Comparison of ENCODE assay signal across 11 cellular contexts in the genomic region with DNA sequence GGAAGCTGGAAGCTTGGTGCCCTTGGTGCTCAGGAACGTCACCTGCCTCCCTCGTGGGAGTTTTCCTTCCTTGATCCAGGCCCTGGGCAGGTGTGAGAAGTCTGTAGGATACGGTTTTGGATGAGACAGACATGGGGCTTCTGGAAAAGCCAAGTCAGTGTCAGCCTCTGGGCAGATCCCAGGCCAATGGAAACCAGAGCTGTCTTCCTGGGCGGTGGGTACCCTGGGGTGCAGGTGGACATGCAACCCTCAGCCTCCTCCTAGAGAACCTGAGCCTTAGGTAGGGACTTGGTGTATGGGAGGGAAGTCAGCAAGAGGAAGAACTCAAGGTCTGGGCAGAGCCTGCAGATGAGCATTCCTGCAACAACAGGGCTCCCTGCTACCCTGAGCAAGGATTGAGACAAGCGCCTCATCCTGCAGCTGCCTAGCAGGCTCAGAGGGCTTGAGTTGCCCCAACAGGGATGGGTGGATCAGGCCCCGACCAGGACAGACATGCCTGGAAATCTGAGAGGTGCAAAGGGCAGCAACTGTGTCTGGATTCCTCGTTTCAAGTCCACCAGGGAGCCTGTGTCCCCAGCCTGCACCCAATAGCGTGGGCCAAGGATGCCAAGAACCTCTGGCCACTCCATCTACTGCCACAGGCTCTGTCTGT. TPM values are rescaled to one million over a fixed set of nuclear protein-coding genes. Genes with fewer than 3 reads are reported as not detected.
DNase-seq lines count a peak whose midpoint lies in the region; ATAC-seq and TF ChIP-seq lines count a peak whose summit lies in the region.
"Had no signal": no experiment of that assay in that cellular context is flagged by ENCODE, and none has a peak within 500 bp of the region (broad histone marks: within the 10 kb centered on the region; RNA-seq: fewer than 3 reads in every experiment).

No MANE protein-coding gene starts in this region.

- no peaks in the 10 kb centered on the region for H3K4me1 Mint-ChIP-seq in osteocyte (ENCODE audit: unreplicated experiment)
- no peaks in the 10 kb centered on the region for H3K4me1 Mint-ChIP-seq in activated T-cell treated with anti-CD3 and anti-CD28 coated beads, Interleukin-2, amount 50 U/mL, for 4 hours (ENCODE audit: low read depth)
- H3K4me1 Mint-ChIP-seq: B cell had no signal

- intact Hi-C loops in cardiac septum (cut with DNase I) (no loop called here), Right ventricle myocardium inferior (cut with DNase I) (no loop called here)

- no peak overlapping the region for H3K4me3 Mint-ChIP-seq in osteocyte (ENCODE audit: unreplicated experiment)
- H3K4me3 Mint-ChIP-seq in activated T-cell treated with anti-CD3 and anti-CD28 coated beads, Interleukin-2, amount 50 U/mL, for 4 hours = no peak overlapping the region
- H3K4me3 Mint-ChIP-seq: B cell; CD4-positive, alpha-beta T cell had no signal

- no peak overlapping the region for H3K27ac Mint-ChIP-seq in osteocyte (ENCODE audit: unreplicated experiment)
- H3K27ac Mint-ChIP-seq: B cell; CD4-positive, alpha-beta T cell had no signal

- H3K27me3 Mint-ChIP-seq in osteocyte (ENCODE audit: unreplicated experiment) = peaks cover 68% of the 10 kb centered on the region
- peaks cover 32% of the 10 kb centered on the region for H3K27me3 Mint-ChIP-seq in activated T-cell treated with anti-CD3 and anti-CD28 coated beads, Interleukin-2, amount 50 U/mL, for 4 hours (ENCODE audit: low read depth)

- peak; percentile 47 for DNase-seq in cardiac septum (ENCODE audit: low spot score)
- DNase-seq in Right ventricle myocardium inferior (ENCODE audit: missing footprints) = no peak
- DNase-seq in osteocyte (ENCODE audit: extremely low spot score, unreplicated experiment) = peak; percentile 77
- no peak for DNase-seq in activated T-cell treated with anti-CD3 and anti-CD28 coated beads, Interleukin-2, amount 50 U/mL, for 4 hours
- no peak for DNase-seq in NCI-H524 treated with DMSO at 0.1 percent for 48 hours (lab: John Stamatoyannopoulos, UW)
- DNase-seq: Calu3; CD4-positive, alpha-beta T cell; DMS 273 treated with DMSO at 0.1 percent for 48 hours had no signal

- no peaks in the 10 kb centered on the region for H3K36me3 Mint-ChIP-seq in osteocyte (ENCODE audit: unreplicated experiment)
- no peaks in the 10 kb centered on the region for H3K36me3 Mint-ChIP-seq in activated T-cell treated with anti-CD3 and anti-CD28 coated beads, Interleukin-2, amount 50 U/mL, for 4 hours (ENCODE audit: insufficient read depth)

- H3K9me3 Mint-ChIP-seq in osteocyte (ENCODE audit: unreplicated experiment) = peaks cover 18% of the 10 kb centered on the region
- H3K9me3 Mint-ChIP-seq in activated T-cell treated with anti-CD3 and anti-CD28 coated beads, Interleukin-2, amount 50 U/mL, for 4 hours = peaks cover 3% of the 10 kb centered on the region

- no peak for ATAC-seq in Right ventricle myocardium inferior
- ATAC-seq in esophagus mucosa = peak; percentile 25
- ATAC-seq in activated T-cell treated with anti-CD3 and anti-CD28 coated beads, Interleukin-2, amount 50 U/mL, for 4 hours = no peak
- no peak for ATAC-seq in GM21723 (IDR thresholded peaks at IDR 0.05; ENCODE audit: unreplicated experiment)

- no peak for TF ChIP-seq CTCF in osteocyte (IDR thresholded peaks at IDR 0.05)

RNA-seq across cellular contexts. Expression of a gene that starts 37.6 kb away (rescaled TPM):
- total RNA-seq in cardiac septum (1.3 TPM), Right ventricle myocardium inferior (7.0 TPM), esophagus mucosa (not detected), osteocyte (0.13 TPM in 1 of 2 replicates, not detected in the other)
- total RNA-seq in activated T-cell treated with anti-CD3 and anti-CD28 coated beads, Interleukin-2, amount 50 U/mL, for 4 hours = under 1 TPM in 1 of 3 donors, not detected in 2; 0.05 TPM
- total RNA-seq: B cell; CD4-positive, alpha-beta T cell had no signal

Comparison
In these comparisons a context has a peak if more than half of its experiments do, and no peak if none do; other contexts are left out.
1. DNase-seq: peak in cardiac septum (single experiment) and osteocyte (single experiment); none in Right ventricle myocardium inferior (single experiment), activated T-cell treated with anti-CD3 and anti-CD28 coated beads, Interleukin-2, amount 50 U/mL, for 4 hours (single experiment) and NCI-H524 treated with DMSO at 0.1 percent for 48 hours (single experiment).